1 cellular context compared by ENCODE assay signal in the genomic region with DNA sequence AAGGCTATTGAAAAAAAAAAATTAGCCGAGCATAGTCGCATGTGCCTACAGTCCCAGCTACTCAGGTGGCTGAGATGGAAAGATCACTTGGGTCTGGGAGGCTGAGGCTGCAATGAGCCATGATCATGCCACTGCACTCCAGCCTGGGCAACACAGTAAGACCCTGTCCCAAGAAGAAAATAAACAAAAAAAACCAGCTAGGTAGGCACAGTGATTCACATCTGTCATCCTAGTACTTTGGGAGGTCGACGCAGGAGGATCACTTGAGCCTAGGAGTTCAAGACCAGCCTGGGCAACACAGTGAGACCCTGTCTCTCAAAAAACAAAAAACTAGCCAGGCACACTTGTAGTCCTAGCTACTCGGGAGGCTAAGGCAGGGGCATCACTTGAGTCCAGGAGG.
TF ChIP-seq lines count a peak whose summit lies in the region.

No MANE protein-coding gene starts in this region.

TF ChIP-seq in HepG2, 621 proteins besides CTCF, POLR2A, EP300 and RAD21:
- TF ChIP-seq ZNF121 (CRISPR knock-in tag; IDR thresholded peaks at IDR 0.05) (peak; percentile 32; the same call in 1 of the 2 replicates), EEA1 (CRISPR knock-in tag; IDR thresholded peaks at IDR 0.05; ENCODE audit: borderline replicate concordance) (no peak)
